29 cellular contexts compared by ENCODE assay signal in genomic region chr3:155387571-155387970, GRCh38.
DNase-seq lines count a peak whose midpoint lies in the region; ATAC-seq, FAIRE-seq and TF ChIP-seq lines count a peak whose summit lies in the region.
"Had no signal": no experiment of that assay in that cellular context is flagged by ENCODE, and none has a peak within 500 bp of the region (broad histone marks: within the 10 kb centered on the region; RNA-seq: fewer than 3 reads in every experiment).

No MANE protein-coding gene starts in this region.

- H3K9me1 ChIP-seq in keratinocyte (ENCODE audit: control insufficient read depth, extremely low read depth, insufficient read depth, low read length) = no peaks in the 10 kb centered on the region

- no peak overlapping the region for H3K9ac ChIP-seq in DND-41 (ENCODE audit: low read depth, low read length)
- no peak overlapping the region for H3K9ac ChIP-seq in keratinocyte (ENCODE audit: control insufficient read depth, extremely low read depth, insufficient read depth, low read length)
- no peak overlapping the region for H3K9ac ChIP-seq in trophoblast cell (ENCODE audit: low read length)
- H3K9ac ChIP-seq: BLaER1, neural progenitor cell had no signal

- dilution Hi-C loops in keratinocyte (cut with MboI; ENCODE audit: extremely low pct_ligation_motif_present, low sequenced_read_pairs) = loop anchor here (25.0 kb wide), 1 partner anchor 325 kb away; no protein-coding TSS in a partner anchor

- H2AFZ ChIP-seq in DND-41 (ENCODE audit: low read depth, low read length) (no peak overlapping the region), keratinocyte (ENCODE audit: control insufficient read depth, low read length) (no peak overlapping the region), trophoblast cell (ENCODE audit: insufficient read depth, low read length, poor library complexity) (no peak overlapping the region)

- no peaks in the 10 kb centered on the region for H3K79me2 ChIP-seq in DND-41 (ENCODE audit: insufficient read depth, low read length)
- H3K79me2 ChIP-seq in keratinocyte (ENCODE audit: control insufficient read depth, insufficient read depth, low read length) = no peaks in the 10 kb centered on the region
- no peaks in the 10 kb centered on the region for H3K79me2 ChIP-seq in trophoblast cell (ENCODE audit: control insufficient read depth, insufficient read depth, low read length, poor library complexity)

- DNase-seq in A172 (ENCODE audit: low spot score) (peak; percentile 44), DND-41 (no peak), UCSD-AML1 (lab: John Stamatoyannopoulos, UW; ENCODE audit: unreplicated experiment) (peak; percentile 15), keratinocyte (ENCODE audit: low read depth, low spot score) (no peak), NCI-H774 (lab: John Stamatoyannopoulos, UW) (no peak), NCI-H82 (lab: John Stamatoyannopoulos, UW) (no peak), trophoblast cell (no peak), HuH-7 (ENCODE audit: low spot score) (no peak)
- DNase-seq: ACHN; activated CD4-positive, alpha-beta T cell treated with anti-CD3 and anti-CD28 coated beads for 48 hours; activated T-cell treated with anti-CD3 and anti-CD28 coated beads, Interleukin-2, amount 50 U/mL, for 4 hours; adrenal gland; EL; endodermal cell; esophagus squamous epithelium; hypothalamus; NCI-H1105 treated with DMSO at 0.1 percent for 48 hours; NCI-H2081; Peyer's patch; psoas muscle; T-helper 17 cell; upper lobe of right lung had no signal

- no peak overlapping the region for H2BK12ac ChIP-seq in trophoblast cell (ENCODE audit: low read length)

- H3K27me3 ChIP-seq in DND-41 (ENCODE audit: insufficient read depth, low read length, poor library complexity) (no peaks in the 10 kb centered on the region), keratinocyte (ENCODE audit: control insufficient read depth, extremely low read depth, insufficient read depth, low read length) (no peaks in the 10 kb centered on the region), trophoblast cell (ENCODE audit: insufficient read depth, low read length) (no peaks in the 10 kb centered on the region)
- H3K27me3 ChIP-seq: adrenal gland, BLaER1, esophagus squamous epithelium, gastroesophageal sphincter, neural progenitor cell, Peyer's patch, upper lobe of right lung had no signal

- no peaks in the 10 kb centered on the region for H3K9me3 ChIP-seq in DND-41 (ENCODE audit: insufficient read depth, low read length, severe bottlenecking)
- no peaks in the 10 kb centered on the region for H3K9me3 ChIP-seq in keratinocyte (ENCODE audit: control insufficient read depth, low read depth, low read length)
- no peaks in the 10 kb centered on the region for H3K9me3 ChIP-seq in trophoblast cell (ENCODE audit: insufficient read depth, low read depth, low read length)
- H3K9me3 ChIP-seq: adrenal gland, BLaER1, esophagus squamous epithelium, gastroesophageal sphincter, Peyer's patch, psoas muscle, upper lobe of right lung had no signal

- H3K27ac ChIP-seq in DND-41 (ENCODE audit: low read length) = no peak overlapping the region
- no peak overlapping the region for H3K27ac ChIP-seq in keratinocyte (ENCODE audit: control insufficient read depth, insufficient read depth, low read length)
- H3K27ac ChIP-seq in trophoblast cell (ENCODE audit: low read depth, low read length) = no peak overlapping the region
- H3K27ac ChIP-seq: adrenal gland, BLaER1, esophagus squamous epithelium, gastroesophageal sphincter, neural progenitor cell, Peyer's patch, psoas muscle, SK-N-MC had no signal

- no peak overlapping the region for H2BK5ac ChIP-seq in trophoblast cell (ENCODE audit: low read depth, low read length, poor library complexity)

- H4K8ac ChIP-seq in trophoblast cell (ENCODE audit: low read depth, low read length) = no peak overlapping the region

- FAIRE-seq in keratinocyte (lab: Jason Lieb, UNC) = peak; percentile 26

- no CpG with 5 or more reads among the region's 3 CpGs for WGBS in trophoblast cell (ENCODE audit: extremely low coverage, insufficient coverage, insufficient read length)

- H4K20me1 ChIP-seq in DND-41 (ENCODE audit: insufficient read depth, low read length) (no peaks in the 10 kb centered on the region), keratinocyte (ENCODE audit: control insufficient read depth, extremely low read depth, insufficient read depth, low read length) (no peaks in the 10 kb centered on the region)
- H4K20me1 ChIP-seq: BLaER1 had no signal

- H2BK120ac ChIP-seq in trophoblast cell (ENCODE audit: insufficient read depth, low read length, poor library complexity) = no peak overlapping the region

- no peak overlapping the region for H3K4ac ChIP-seq in trophoblast cell (ENCODE audit: low read depth, low read length)

- no peak overlapping the region for H3K18ac ChIP-seq in trophoblast cell (ENCODE audit: low read length)

- no peak overlapping the region for H4K12ac ChIP-seq in trophoblast cell (ENCODE audit: low read depth, low read length)

- no peak overlapping the region for H3K14ac ChIP-seq in trophoblast cell (ENCODE audit: low read length)

- H3K4me2 ChIP-seq in DND-41 (ENCODE audit: insufficient read depth, low read length) = no peak overlapping the region
- no peak overlapping the region for H3K4me2 ChIP-seq in keratinocyte (ENCODE audit: control insufficient read depth, extremely low read depth, insufficient read depth, low read depth, low read length)
- no peak overlapping the region for H3K4me2 ChIP-seq in trophoblast cell (ENCODE audit: low read length)
- H3K4me2 ChIP-seq: BLaER1, neural progenitor cell had no signal

- H4K91ac ChIP-seq in trophoblast cell (ENCODE audit: low read depth, low read length) = no peak overlapping the region

- H2AK5ac ChIP-seq in trophoblast cell (ENCODE audit: low read length) = no peak overlapping the region

- H3K23ac ChIP-seq in trophoblast cell (ENCODE audit: low read length) = no peak overlapping the region

- no peaks in the 10 kb centered on the region for H3K79me1 ChIP-seq in trophoblast cell (ENCODE audit: low read length)

- TF ChIP-seq CTCF in DND-41 (IDR thresholded peaks at IDR 0.05; ENCODE audit: borderline replicate concordance, extremely low read depth, low read length, poor library complexity, severe bottlenecking) = no peak
- TF ChIP-seq CTCF in keratinocyte (optimal IDR thresholded peaks at IDR 0.05 in 1 of 3, IDR thresholded peaks at IDR 0.05 in 1 of 3, conservative IDR thresholded peaks at IDR 0.05 in 1 of 3; ENCODE audit: extremely low read depth in 1 of 3, insufficient read depth in 2 of 3, low read length in 3 of 3) = no peak

- peaks cover 13% of the 10 kb centered on the region for H3K4me1 ChIP-seq in DND-41 (ENCODE audit: insufficient read depth, low read length)
- H3K4me1 ChIP-seq in keratinocyte (ENCODE audit: control insufficient read depth, extremely low read depth, insufficient read depth, low read length) = peaks cover 16% of the 10 kb centered on the region
- H3K4me1 ChIP-seq in trophoblast cell (ENCODE audit: control insufficient read depth in 1 of 2, insufficient read depth in 2 of 2, low read length in 2 of 2) = peaks cover 6 to 11% of the 10 kb centered on the region in 2 experiments
- H3K4me1 ChIP-seq: adrenal gland, BLaER1, Peyer's patch had no signal

- 0 out of 3 replicates have a peak, but pooled peaks have one; percentile 34 for ATAC-seq in DND-41 (ENCODE audit: insufficient read depth, low read depth)
- ATAC-seq: activated T-cell treated with anti-CD3 and anti-CD28 coated beads, Interleukin-2, amount 50 U/mL, for 4 hours; T-helper 17 cell had no signal

- H3K4me3 ChIP-seq in DND-41 (ENCODE audit: low read depth in 1 of 2, low read length in 2 of 2) (no peak overlapping the region), keratinocyte (ENCODE audit: control insufficient read depth in 2 of 3, extremely low read depth in 1 of 3, insufficient read depth in 2 of 3, low read depth in 1 of 3, low read length in 3 of 3) (no peak overlapping the region), trophoblast cell (ENCODE audit: low read depth, low read length) (no peak overlapping the region)
- H3K4me3 ChIP-seq: adrenal gland, BLaER1, coronary artery, esophagus squamous epithelium, gastroesophageal sphincter, lung, neural progenitor cell, Peyer's patch, psoas muscle, skin epidermis, upper lobe of right lung had no signal

- H3K36me3 ChIP-seq in DND-41 (ENCODE audit: insufficient read depth, low read length) = no peaks in the 10 kb centered on the region
- H3K36me3 ChIP-seq in keratinocyte (ENCODE audit: control insufficient read depth in 2 of 2, extremely low read depth in 1 of 2, insufficient read depth in 2 of 2, low read length in 2 of 2) = no peaks in the 10 kb centered on the region
- H3K36me3 ChIP-seq in trophoblast cell (ENCODE audit: control insufficient read depth in 1 of 2, insufficient read depth in 2 of 2, low read length in 2 of 2) = no peaks in the 10 kb centered on the region
- H3K36me3 ChIP-seq: adrenal gland, BLaER1, esophagus squamous epithelium, gastroesophageal sphincter, neural progenitor cell, Peyer's patch, upper lobe of right lung had no signal

Comparison
In these comparisons a context has a peak if more than half of its experiments do, and no peak if none do; other contexts are left out.
1. DNase-seq: peak in A172 (single experiment) and UCSD-AML1 (single experiment); none in DND-41 (single experiment), keratinocyte (single experiment), NCI-H774 (single experiment), NCI-H82 (single experiment), trophoblast cell (0 of 2) and HuH-7 (single experiment).